In genomic region chr3:66038384-66038725, GRCh38 we compare ENCODE assay signal across 7 cellular contexts. TPM values are rescaled to one million over a fixed set of nuclear protein-coding genes. Genes with fewer than 3 reads are reported as not detected.
DNase-seq lines count a peak whose midpoint lies in the region; ATAC-seq, FAIRE-seq and TF ChIP-seq lines count a peak whose summit lies in the region.

No MANE protein-coding gene starts in this region.

- H3K9ac ChIP-seq in iPS-20b (ENCODE audit: low read depth, low read length): peak overlapping the region; percentile 85; the same call in 1 of the 2 replicates

- peaks cover 7% of the 10 kb centered on the region; the same call in 1 of the 2 replicates for H3K27me3 ChIP-seq in iPS-20b (ENCODE audit: insufficient read depth, low read length)

- DNase-seq in activated naive CD8-positive, alpha-beta T cell treated with anti-CD3 and anti-CD28 coated beads, Interleukin-2, amount 50 U/mL, for 24 hours: no peak
- DNase-seq in substantia nigra (lab: John Stamatoyannopoulos, UW): peak in 1 of 49 donors; percentile 78
- DNase-seq in GM12891 (ENCODE audit: insufficient read length, low spot score): no peak
- DNase-seq in stimulated activated CD4-positive, alpha-beta T cell treated with anti-CD3 and anti-CD28 coated beads, Interleukin-4, amount 100 ng/mL, for 24 hours: no peak

- H3K9me3 ChIP-seq in iPS-20b (ENCODE audit: insufficient read depth, low read depth, low read length): no peaks in the 10 kb centered on the region

- peak overlapping the region; percentile 97 for H3K4me3 ChIP-seq in iPS-20b (ENCODE audit: low read length)

- H3K27ac ChIP-seq in iPS-20b (ENCODE audit: low read length) (no peak overlapping the region), substantia nigra (ENCODE audit: low read depth, low read length, poor library complexity, severe bottlenecking) (peak overlapping the region; percentile 88)

- H3K4me3 Mint-ChIP-seq in activated naive CD8-positive, alpha-beta T cell treated with anti-CD3 and anti-CD28 coated beads, Interleukin-2, amount 50 U/mL, for 24 hours: peak overlapping the region; percentile 83

- H3K27ac Mint-ChIP-seq in activated naive CD8-positive, alpha-beta T cell treated with anti-CD3 and anti-CD28 coated beads, Interleukin-2, amount 50 U/mL, for 24 hours: peak overlapping the region; percentile 11

- H3K4me1 Mint-ChIP-seq in activated naive CD8-positive, alpha-beta T cell treated with anti-CD3 and anti-CD28 coated beads, Interleukin-2, amount 50 U/mL, for 24 hours: peaks cover 17% of the 10 kb centered on the region

- H3K9me3 Mint-ChIP-seq in activated naive CD8-positive, alpha-beta T cell treated with anti-CD3 and anti-CD28 coated beads, Interleukin-2, amount 50 U/mL, for 24 hours: no peaks in the 10 kb centered on the region

- peaks cover 27% of the 10 kb centered on the region for H3K4me1 ChIP-seq in iPS-20b (ENCODE audit: insufficient read depth, low read length)

- FAIRE-seq in GM12891 (lab: Jason Lieb, UNC): no peak

- no peak for TF ChIP-seq POLR2A in GM12891 (IDR thresholded peaks at IDR 0.05; ENCODE audit: low read depth, low read length)

- H3K36me3 Mint-ChIP-seq in activated naive CD8-positive, alpha-beta T cell treated with anti-CD3 and anti-CD28 coated beads, Interleukin-2, amount 50 U/mL, for 24 hours (ENCODE audit: low read depth): no peaks in the 10 kb centered on the region

- no peaks in the 10 kb centered on the region for H3K36me3 ChIP-seq in iPS-20b (ENCODE audit: insufficient read depth, low read depth, low read length)

- peaks cover 63% of the 10 kb centered on the region for H3K27me3 Mint-ChIP-seq in activated naive CD8-positive, alpha-beta T cell treated with anti-CD3 and anti-CD28 coated beads, Interleukin-2, amount 50 U/mL, for 24 hours

- peak; percentile 13 for ATAC-seq in GM19328 (IDR thresholded peaks at IDR 0.05; ENCODE audit: unreplicated experiment)
- peak; percentile 16 for ATAC-seq in HG03097 (IDR thresholded peaks at IDR 0.05; ENCODE audit: low FRiP score, unreplicated experiment)
- ATAC-seq in activated naive CD8-positive, alpha-beta T cell treated with anti-CD3 and anti-CD28 coated beads, Interleukin-2, amount 50 U/mL, for 24 hours: no peak

TF ChIP-seq in GM12891, 5 proteins besides CTCF, POLR2A, EP300 and RAD21:
- TF ChIP-seq POU2F2 (IDR thresholded peaks at IDR 0.05; ENCODE audit: low read depth, low read length) (no peak), TAF1 (IDR thresholded peaks at IDR 0.05; ENCODE audit: low read depth, low read length) (no peak), POLR2AphosphoS5 (IDR thresholded peaks at IDR 0.05; ENCODE audit: low read depth, low read length) (no peak), PAX5 (IDR thresholded peaks at IDR 0.05; ENCODE audit: insufficient read depth, low read length, severe bottlenecking) (no peak), SPI1 (IDR thresholded peaks at IDR 0.05; ENCODE audit: low read depth, low read length) (no peak)
TF ChIP-seq in GM12891: peak in this region for 0.

RNA-seq across cellular contexts. Expression of gene MAGI1, which starts 0.4 kb away (rescaled TPM):
- 0.08 TPM for polyA plus RNA-seq in GM12891 (2012; ENCODE audit: low read depth, missing spikeins)
